1 cellular context compared by ENCODE assay signal in the genomic region with DNA sequence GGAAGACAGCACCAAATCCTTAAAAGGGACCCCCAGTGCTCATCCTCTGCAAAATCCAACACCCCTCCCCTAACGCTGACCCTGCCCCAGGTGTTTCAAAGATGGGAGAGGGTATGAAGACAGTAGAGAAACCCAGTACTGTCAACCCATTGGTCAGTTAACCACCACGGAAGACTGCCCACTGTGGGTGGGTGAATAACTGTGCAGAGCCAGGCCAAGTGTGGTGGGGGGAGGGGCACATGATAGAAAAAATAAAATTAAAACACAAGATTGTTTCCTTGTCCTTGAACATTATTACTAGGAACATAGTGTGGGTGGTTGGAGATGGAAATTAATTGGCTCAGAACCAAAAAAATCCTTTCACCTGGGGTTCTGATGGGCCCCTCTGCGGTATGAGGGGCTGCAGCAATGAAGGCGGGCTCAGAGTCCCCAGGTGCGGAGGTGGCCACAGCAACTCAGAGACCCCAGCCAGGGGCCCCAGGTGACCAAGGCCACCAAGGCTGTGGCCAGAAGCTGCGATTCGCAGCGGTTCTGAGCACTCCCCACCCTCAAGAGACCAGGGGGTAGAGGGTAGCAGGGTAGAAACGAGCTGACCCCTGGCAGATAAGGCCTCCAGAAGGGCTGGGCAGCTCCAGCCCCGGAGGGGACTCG.
TF ChIP-seq lines count a peak whose summit lies in the region.

No MANE protein-coding gene starts in this region.

TF ChIP-seq in GM12878, 131 proteins besides CTCF, POLR2A, EP300 and RAD21:
- TF ChIP-seq, protein P1, sequence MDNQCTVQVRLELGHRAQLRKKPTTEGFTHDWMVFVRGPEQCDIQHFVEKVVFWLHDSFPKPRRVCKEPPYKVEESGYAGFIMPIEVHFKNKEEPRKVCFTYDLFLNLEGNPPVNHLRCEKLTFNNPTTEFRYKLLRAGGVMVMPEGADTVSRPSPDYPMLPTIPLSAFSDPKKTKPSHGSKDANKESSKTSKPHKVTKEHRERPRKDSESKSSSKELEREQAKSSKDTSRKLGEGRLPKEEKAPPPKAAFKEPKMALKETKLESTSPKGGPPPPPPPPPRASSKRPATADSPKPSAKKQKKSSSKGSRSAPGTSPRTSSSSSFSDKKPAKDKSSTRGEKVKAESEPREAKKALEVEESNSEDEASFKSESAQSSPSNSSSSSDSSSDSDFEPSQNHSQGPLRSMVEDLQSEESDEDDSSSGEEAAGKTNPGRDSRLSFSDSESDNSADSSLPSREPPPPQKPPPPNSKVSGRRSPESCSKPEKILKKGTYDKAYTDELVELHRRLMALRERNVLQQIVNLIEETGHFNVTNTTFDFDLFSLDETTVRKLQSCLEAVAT (IDR thresholded peaks at IDR 0.05), result peak; percentile 76
- TF ChIP-seq NR2C2 (IDR thresholded peaks at IDR 0.05; ENCODE audit: borderline replicate concordance, control insufficient read depth, insufficient read length, low read depth), result no peak
